ENCODE assay signal across 8 cellular contexts in genomic region chr9:136363606-136364368, GRCh38. TPM values are rescaled to one million over a fixed set of nuclear protein-coding genes. Genes with fewer than 3 reads are reported as not detected.
A peak's percentile ranks its signal among the peaks of the same experiment; 100 is the strongest.
DNase-seq lines count a peak whose midpoint lies in the region; ATAC-seq and TF ChIP-seq lines count a peak whose summit lies in the region.

Gene DNLZ, minus strand, starts transcription at chr9:136363744. Its CDS starts 30 bp downstream, at chr9:136363714.

- no peaks in the 10 kb centered on the region for H3K36me3 ChIP-seq in CD4-positive, CD25-positive, alpha-beta regulatory T cell (ENCODE audit: control insufficient read depth, insufficient read depth, low read length)
- H3K36me3 ChIP-seq in lung (ENCODE audit: control insufficient read depth in 2 of 2, insufficient read depth in 2 of 2, low read length in 2 of 2) = peaks cover 0 to 3% of the 10 kb centered on the region in 2 donors

- DNase-seq in CD4-positive, CD25-positive, alpha-beta regulatory T cell = peak; percentile 79 to 90 (median 86)
- peak; percentile 87 for DNase-seq in NCI-H82 (lab: John Stamatoyannopoulos, UW)
- DNase-seq in activated CD8-positive, alpha-beta T cell treated with anti-CD3 and anti-CD28 coated beads for 36 hours = peak; percentile 87
- DNase-seq in ecto neural progenitor cell (ENCODE audit: low spot score) = peak; percentile 93
- DNase-seq in lung (ENCODE audit: low spot score) = peak; percentile 83
- peak; percentile 69 to 83 (median 74) for DNase-seq in stimulated activated CD4-positive, alpha-beta T cell treated with anti-CD3 and anti-CD28 coated beads, TNF-alpha, amount 100 ng/mL, for 48 hours (ENCODE audit: low read depth in 3 of 3)

- H3K4me1 Mint-ChIP-seq in CD4-positive, CD25-positive, alpha-beta regulatory T cell = peaks cover 0 to 4% (median 0%) of the 10 kb centered on the region in 4 donors
- peaks cover 11% of the 10 kb centered on the region for H3K4me1 Mint-ChIP-seq in activated CD8-positive, alpha-beta T cell treated with anti-CD3 and anti-CD28 coated beads for 36 hours (ENCODE audit: low read depth)

- no peaks in the 10 kb centered on the region for H3K27me3 ChIP-seq in CD4-positive, CD25-positive, alpha-beta regulatory T cell (ENCODE audit: control insufficient read depth, insufficient read depth, low read length)
- no peaks in the 10 kb centered on the region for H3K27me3 ChIP-seq in lung (ENCODE audit: control insufficient read depth, insufficient read depth)

- H3K9me3 Mint-ChIP-seq in CD4-positive, CD25-positive, alpha-beta regulatory T cell = no peaks in the 10 kb centered on the region
- H3K9me3 Mint-ChIP-seq in activated CD8-positive, alpha-beta T cell treated with anti-CD3 and anti-CD28 coated beads for 36 hours = no peaks in the 10 kb centered on the region

- H3K9me3 ChIP-seq in CD4-positive, CD25-positive, alpha-beta regulatory T cell (ENCODE audit: control insufficient read depth in 2 of 2, low read length in 2 of 2) = no peaks in the 10 kb centered on the region
- no peaks in the 10 kb centered on the region for H3K9me3 ChIP-seq in lung (ENCODE audit: control insufficient read depth in 2 of 2, insufficient read depth in 1 of 2, low read length in 1 of 2)

- peak within 1 kb of the TSS; percentile 84 to 88 (median 86) for H3K4me3 Mint-ChIP-seq in CD4-positive, CD25-positive, alpha-beta regulatory T cell
- peak within 1 kb of the TSS; percentile 81 for H3K4me3 Mint-ChIP-seq in activated CD8-positive, alpha-beta T cell treated with anti-CD3 and anti-CD28 coated beads for 36 hours

- peak within 1 kb of the TSS in 2 of 3 donors; percentile 49 to 80 for H3K27ac Mint-ChIP-seq in CD4-positive, CD25-positive, alpha-beta regulatory T cell
- peak within 1 kb of the TSS; percentile 89 for H3K27ac Mint-ChIP-seq in activated CD8-positive, alpha-beta T cell treated with anti-CD3 and anti-CD28 coated beads for 36 hours

- peaks cover 5% of the 10 kb centered on the region for H3K27me3 Mint-ChIP-seq in CD4-positive, CD25-positive, alpha-beta regulatory T cell
- H3K27me3 Mint-ChIP-seq in activated CD8-positive, alpha-beta T cell treated with anti-CD3 and anti-CD28 coated beads for 36 hours = no peaks in the 10 kb centered on the region

- ATAC-seq in CD4-positive, CD25-positive, alpha-beta regulatory T cell (ENCODE audit: low read depth in 2 of 2) = peak; percentile 78 to 81
- ATAC-seq in GM19324 (IDR thresholded peaks at IDR 0.05; ENCODE audit: low FRiP score, unreplicated experiment) = peak; percentile 76
- peak; percentile 38 for ATAC-seq in HG03457 (IDR thresholded peaks at IDR 0.05; ENCODE audit: unreplicated experiment)
- ATAC-seq in activated CD8-positive, alpha-beta T cell treated with anti-CD3 and anti-CD28 coated beads for 36 hours = peak; percentile 77
- peak; percentile 82 for ATAC-seq in lung (ENCODE audit: insufficient read depth, low FRiP score)

- peak; percentile 98 for TF ChIP-seq CTCF in activated CD8-positive, alpha-beta T cell treated with anti-CD3 and anti-CD28 coated beads for 36 hours (IDR thresholded peaks at IDR 0.05)
- peak; percentile 89 for TF ChIP-seq CTCF in lung (IDR thresholded peaks at IDR 0.05; ENCODE audit: control extremely low read depth, extremely low read depth)

- peak within 1 kb of the TSS; percentile 78 for H3K27ac ChIP-seq in CD4-positive, CD25-positive, alpha-beta regulatory T cell (ENCODE audit: insufficient read depth, low read length, poor library complexity, severe bottlenecking)
- peak within 1 kb of the TSS; percentile 96 to 98 for H3K27ac ChIP-seq in lung (ENCODE audit: low read depth in 1 of 2, low read length in 1 of 2)

- no peaks in the 10 kb centered on the region for H3K4me1 ChIP-seq in CD4-positive, CD25-positive, alpha-beta regulatory T cell (ENCODE audit: control insufficient read depth, insufficient read depth, low read length, poor library complexity, severe bottlenecking)
- H3K4me1 ChIP-seq in lung (ENCODE audit: control insufficient read depth in 2 of 2, insufficient read depth in 2 of 2, low read length in 2 of 2) = peaks cover 0 to 11% of the 10 kb centered on the region in 2 donors

- 10 to 13% methylated on average over 60 to 83 of the region's 83 CpGs for WGBS in lung, 2 donors

- H3K4me3 ChIP-seq in CD4-positive, CD25-positive, alpha-beta regulatory T cell (ENCODE audit: low read depth, low read length) = no peak within 1 kb of the TSS
- peak within 1 kb of the TSS; percentile 77 for H3K4me3 ChIP-seq in lung

- CTCF ChIA-PET in activated CD8-positive, alpha-beta T cell treated with anti-CD3 and anti-CD28 coated beads for 36 hours (lab: Charles Lee) = interaction anchor here (0.7 to 2.5 kb wide), 17 partner anchors 12 to 121 kb away, joined by 3 to 14 read pairs (median 4); partner anchors contain the start of genes ENTR1 and PMPCA

- POLR2A ChIA-PET in activated CD8-positive, alpha-beta T cell treated with anti-CD3 and anti-CD28 coated beads for 36 hours (lab: Charles Lee) = interaction anchor here (0.6 to 1.9 kb wide), 22 partner anchors 9 to 396 kb away, joined by 3 to 14 read pairs (median 4); partner anchors contain the start of genes CARD9, ENTR1, GPSM1 and PMPCA

- H3K36me3 Mint-ChIP-seq in CD4-positive, CD25-positive, alpha-beta regulatory T cell = no peaks in the 10 kb centered on the region
- H3K36me3 Mint-ChIP-seq in activated CD8-positive, alpha-beta T cell treated with anti-CD3 and anti-CD28 coated beads for 36 hours (ENCODE audit: low read depth) = peaks cover 7% of the 10 kb centered on the region

- intact Hi-C loops in activated CD8-positive, alpha-beta T cell treated with anti-CD3 and anti-CD28 coated beads for 36 hours (cut with micrococcal nuclease) = no loop called here

RNA-seq across cellular contexts. Expression of gene DNLZ, which starts in this region (rescaled TPM):
- total RNA-seq in CD4-positive, CD25-positive, alpha-beta regulatory T cell = 25.5 TPM
- polyA plus RNA-seq in CD4-positive, CD25-positive, alpha-beta regulatory T cell = 10 to 100 TPM; 51.1 to 67.9 (median 61.5) TPM
- 10 to 100 TPM; 16.1 to 17.4 TPM for total RNA-seq in activated CD8-positive, alpha-beta T cell treated with anti-CD3 and anti-CD28 coated beads for 36 hours
- 10 to 100 TPM in 1 of 2 donors, 1 to 10 TPM in 1; 7.7 to 34.3 TPM for total RNA-seq in lung
- 10 to 100 TPM; 13.1 to 20.6 TPM for polyA plus RNA-seq in lung
